Comparison of ENCODE assay signal across 20 cellular contexts in genomic region chr9:37417252-37417803, GRCh38.
"Had no signal": no experiment of that assay in that cellular context is flagged by ENCODE, and none has a peak within 500 bp of the region (broad histone marks: within the 10 kb centered on the region; RNA-seq: fewer than 3 reads in every experiment).

No MANE protein-coding gene starts in this region.

- ATAC-seq: heart right ventricle, mucosa of descending colon, psoas muscle, right cardiac atrium, upper lobe of right lung had no signal

- H3K9me3 ChIP-seq: ascending aorta, esophagus muscularis mucosa, heart right ventricle, mucosa of descending colon, psoas muscle, stomach, testis, upper lobe of right lung had no signal

- H3K36me3 ChIP-seq: ascending aorta, esophagus muscularis mucosa, heart right ventricle, stomach, upper lobe of right lung, WERI-Rb-1 had no signal

- H3K27ac ChIP-seq: ascending aorta, esophagus muscularis mucosa, heart right ventricle, psoas muscle, skin epidermis, stomach, testis, upper lobe of right lung, WERI-Rb-1 had no signal

- FAIRE-seq: endothelial cell of umbilical vein had no signal

- H3K4me3 ChIP-seq: ascending aorta, esophagus muscularis mucosa, heart right ventricle, mucosa of descending colon, psoas muscle, skin epidermis, stomach, testis, upper lobe of right lung had no signal

- H3K27me3 ChIP-seq: ascending aorta, esophagus muscularis mucosa, heart right ventricle, stomach, testis, upper lobe of right lung had no signal

- H3K4me1 ChIP-seq: ascending aorta, upper lobe of right lung had no signal

- DNase-seq: activated CD4-positive, alpha-beta T cell treated with anti-CD3 and anti-CD28 coated beads, Interleukin-2, amount 50 U/mL, for 4 hours; activated gamma-delta T cell; cerebellar nuclear complex; effector CD8-positive, alpha-beta T cell; heart right ventricle; kidney glomerular epithelial cell; mesenchymal stem cell; mucosa of descending colon; naive B cell; psoas muscle; right cardiac atrium; stimulated activated CD4-positive, alpha-beta T cell treated with anti-CD3 and anti-CD28 coated beads, Interleukin-4, amount 100 ng/mL, for 1 hour; stomach; testis; upper lobe of right lung; WERI-Rb-1 had no signal
